18 cellular contexts compared by ENCODE assay signal in genomic region chr2:119263025-119263424, GRCh38. TPM values are rescaled to one million over a fixed set of nuclear protein-coding genes. Genes with fewer than 3 reads are reported as not detected.
A peak's percentile ranks its signal among the peaks of the same experiment; 100 is the strongest.
DNase-seq lines count a peak whose midpoint lies in the region; TF ChIP-seq lines count a peak whose summit lies in the region.
"Had no signal": no experiment of that assay in that cellular context is flagged by ENCODE, and none has a peak within 500 bp of the region (broad histone marks: within the 10 kb centered on the region; RNA-seq: fewer than 3 reads in every experiment).

No MANE protein-coding gene starts in this region.

- H4K91ac ChIP-seq in H9 (ENCODE audit: insufficient read length, low read depth, low read length), result no peak overlapping the region

- TF ChIP-seq EP300 in transverse colon (IDR thresholded peaks at IDR 0.05; ENCODE audit: low read depth), result no peak

- no peak overlapping the region for H4K8ac ChIP-seq in H9 (replicated peaks; ENCODE audit: insufficient read length, low read depth, low read length)

- no peaks in the 10 kb centered on the region for H4K20me1 ChIP-seq in H9 (ENCODE audit: control insufficient read depth, insufficient read depth, insufficient read length)

- no peaks in the 10 kb centered on the region for H3K36me3 ChIP-seq in vagina
- H3K36me3 ChIP-seq in transverse colon, result no peaks in the 10 kb centered on the region

- H3K14ac ChIP-seq in H9 (ENCODE audit: insufficient read depth, low read length), result peak overlapping the region; percentile 8; the same call in 1 of the 2 replicates

- no peaks in the 10 kb centered on the region for H3K27me3 ChIP-seq in H9 (ENCODE audit: insufficient read depth, low read length)
- H3K27me3 ChIP-seq in vagina, result no peaks in the 10 kb centered on the region
- H3K27me3 ChIP-seq in transverse colon, result no peaks in the 10 kb centered on the region

- WGBS in H9 (ENCODE audit: extremely low coverage, insufficient read length, low lambda C conversion rate), result no CpG with 5 or more reads among the region's 23 CpGs
- 94% methylated on average over 23 of the region's 23 CpGs; no CpG with 5 or more reads in 1 of the 2 donors for WGBS in transverse colon (ENCODE audit: low coverage in 1 of 2), 2 donors

- no peak overlapping the region for H3K9ac ChIP-seq in H9 (ENCODE audit: extremely low read depth, insufficient read length, low read length)

- intact Hi-C loops in vagina (cut with DNase I), result loop anchor here (10.0 kb wide), 1 partner anchor 148 kb away; no protein-coding TSS in a partner anchor
- intact Hi-C loops in transverse colon (cut with DNase I; ENCODE audit: low total_unique reads), result no loop called here

- peaks cover 0 to 11% (median 4%) of the 10 kb centered on the region in 3 experiments; a peak in 6 of 7 replicates for H3K36me3 Mint-ChIP-seq in H9 (ENCODE audit: insufficient read depth in 1 of 3, low read depth in 3 of 3)

- no peak overlapping the region for H3K4me3 Mint-ChIP-seq in H9
- H3K4me3 Mint-ChIP-seq: CD4-positive, alpha-beta T cell; GM23338; HFFc6; IgD-negative memory B cell had no signal

- H3K4me1 ChIP-seq in H9 (ENCODE audit: insufficient read depth, low read length) (no peaks in the 10 kb centered on the region; the same call in 1 of the 2 replicates), vagina (no peaks in the 10 kb centered on the region), transverse colon (no peaks in the 10 kb centered on the region)
- H3K4me1 ChIP-seq: A549 had no signal

- no peak overlapping the region for H3K4me2 ChIP-seq in H9 (ENCODE audit: insufficient read depth, insufficient read length, low read length)
- H3K4me2 ChIP-seq: A549, GM23338 had no signal

- H3K4ac ChIP-seq in H9 (ENCODE audit: low read depth, low read length), result no peak overlapping the region

- H3K4me1 Mint-ChIP-seq in H9, result peaks cover 40 to 49% of the 10 kb centered on the region in 2 experiments
- H3K4me1 Mint-ChIP-seq: IgD-negative memory B cell had no signal

- no peaks in the 10 kb centered on the region for H3K23me2 ChIP-seq in H9 (ENCODE audit: insufficient read length, low read depth, low read length, poor library complexity, severe bottlenecking)

- H3K4me3 ChIP-seq in vagina, result no peak overlapping the region
- no peak overlapping the region for H3K4me3 ChIP-seq in transverse colon
- H3K4me3 ChIP-seq: A549, GM23338 had no signal

- no peak overlapping the region for H3K23ac ChIP-seq in H9 (ENCODE audit: insufficient read length, low read depth, low read length)

- no peak overlapping the region for H2BK20ac ChIP-seq in H9 (ENCODE audit: low read depth, low read length, poor library complexity, severe bottlenecking)

- no peak overlapping the region for H2BK5ac ChIP-seq in H9 (ENCODE audit: insufficient read length, low read length)

- TF ChIP-seq POLR2A in vagina (IDR thresholded peaks at IDR 0.05) (no peak), transverse colon (IDR thresholded peaks at IDR 0.05) (no peak)

- no peak overlapping the region for H3K27ac Mint-ChIP-seq in H9
- H3K27ac Mint-ChIP-seq: CD4-positive, alpha-beta T cell; GM23338; HFFc6; IgD-negative memory B cell had no signal

- H3K9me3 ChIP-seq in H9 (ENCODE audit: control insufficient read depth, low read depth, low read length), result no peaks in the 10 kb centered on the region
- no peaks in the 10 kb centered on the region for H3K9me3 ChIP-seq in vagina
- H3K9me3 ChIP-seq in transverse colon, result no peaks in the 10 kb centered on the region
- H3K9me3 ChIP-seq: A549, Caco-2 had no signal

- no peaks in the 10 kb centered on the region for H3K79me2 ChIP-seq in H9 (ENCODE audit: insufficient read depth, low read length)

- H3K9me3 Mint-ChIP-seq in H9, result no peaks in the 10 kb centered on the region
- H3K9me3 Mint-ChIP-seq: CD4-positive, alpha-beta T cell; GM23338; HFFc6; IgD-negative memory B cell had no signal

- H3K27ac ChIP-seq in H9 (ENCODE audit: insufficient read length, low read depth, low read length) (no peak overlapping the region), vagina (no peak overlapping the region), transverse colon (no peak overlapping the region)
- H3K27ac ChIP-seq: 22Rv1, A549, C4-2B had no signal

- no peak overlapping the region for H3K18ac ChIP-seq in H9 (ENCODE audit: insufficient read length, low read depth, low read length)

- no peak overlapping the region for H3K56ac ChIP-seq in H9 (ENCODE audit: insufficient read length, low read depth, low read length)

- no peak overlapping the region for H2AFZ ChIP-seq in H9 (ENCODE audit: low read length)
- H2AFZ ChIP-seq: GM23338 had no signal

- H4K5ac ChIP-seq in H9 (ENCODE audit: insufficient read length, low read depth, low read length), result no peak overlapping the region

- in situ Hi-C loops in transverse colon (cut with MboI; ENCODE audit: low pct_ligation_motif_present in 1 of 4, low pct_unique_long_range_greater_than_20kb in 1 of 4, low sequenced_read_pairs in 3 of 4), result no loop called here

- no peaks in the 10 kb centered on the region for H3K27me3 Mint-ChIP-seq in H9 (ENCODE audit: low read depth)

- no peak overlapping the region for H2AK5ac ChIP-seq in H9 (ENCODE audit: insufficient read length, low read length)

- no peak overlapping the region for H2BK12ac ChIP-seq in H9 (ENCODE audit: insufficient read length, low read depth, low read length)

- peak; percentile 7 for DNase-seq in activated CD8-positive, alpha-beta memory T cell treated with anti-CD3 and anti-CD28 coated beads for 24 hours
- no peak for DNase-seq in activated CD8-positive, alpha-beta memory T cell treated with anti-CD3 and anti-CD28 coated beads, Interleukin-2, amount 50 U/mL, for 48 hours
- DNase-seq in H9, result peak; percentile 25
- peak; percentile 81 for DNase-seq in mesenteric fat pad (ENCODE audit: low spot score)
- peak; percentile 64 to 65 for DNase-seq in vagina (ENCODE audit: extremely low spot score in 2 of 2)
- DNase-seq in transverse colon, result no peak
- no peak for DNase-seq in activated CD4-positive, CD25-positive, alpha-beta regulatory T cell treated with anti-CD3 and anti-CD28 coated beads, Interleukin-2, amount 50 U/mL, for 72 hours
- DNase-seq: AML-193; Caco-2; CD4-positive, alpha-beta T cell; DMS153; DMS79; HFFc6 had no signal

- no peak overlapping the region for H2BK120ac ChIP-seq in H9 (ENCODE audit: low read depth, low read length, poor library complexity, severe bottlenecking)

- H2BK15ac ChIP-seq in H9 (ENCODE audit: low read depth, low read length), result no peak overlapping the region

- no peak for TF ChIP-seq CTCF in H9 (conservative IDR thresholded peaks at IDR 0.05)
- no peak for TF ChIP-seq CTCF in vagina (IDR thresholded peaks at IDR 0.05)
- TF ChIP-seq CTCF in transverse colon (IDR thresholded peaks at IDR 0.05), result no peak

- H3T11ph ChIP-seq in H9 (ENCODE audit: low read length), result no peak overlapping the region

- no peaks in the 10 kb centered on the region for H3K79me1 ChIP-seq in H9 (ENCODE audit: insufficient read depth, low read depth, low read length, poor library complexity, severe bottlenecking)

RNA-seq across cellular contexts. Expression of gene STEAP3, which starts 39.4 kb away (rescaled TPM):
- total RNA-seq in H9 (2021) (15.4 and 15.9 TPM in 2 replicates), mesenteric fat pad (15.2 TPM), vagina (22.1 TPM), transverse colon (10 to 100 TPM; 23.3 to 54.3 (median 37.6) TPM)
- total RNA-seq: CD4-positive, alpha-beta T cell had no signal

Comparison
In these comparisons a context has a peak if more than half of its experiments do, and no peak if none do; other contexts are left out.
1. DNase-seq: peak in activated CD8-positive, alpha-beta memory T cell treated with anti-CD3 and anti-CD28 coated beads for 24 hours (single experiment), H9 (single experiment), mesenteric fat pad (single experiment) and vagina (2 of 2); none in activated CD8-positive, alpha-beta memory T cell treated with anti-CD3 and anti-CD28 coated beads, Interleukin-2, amount 50 U/mL, for 48 hours (single experiment), transverse colon (single experiment) and activated CD4-positive, CD25-positive, alpha-beta regulatory T cell treated with anti-CD3 and anti-CD28 coated beads, Interleukin-2, amount 50 U/mL, for 72 hours (single experiment).